Comparison of ENCODE assay signal across 12 cellular contexts in the genomic region with DNA sequence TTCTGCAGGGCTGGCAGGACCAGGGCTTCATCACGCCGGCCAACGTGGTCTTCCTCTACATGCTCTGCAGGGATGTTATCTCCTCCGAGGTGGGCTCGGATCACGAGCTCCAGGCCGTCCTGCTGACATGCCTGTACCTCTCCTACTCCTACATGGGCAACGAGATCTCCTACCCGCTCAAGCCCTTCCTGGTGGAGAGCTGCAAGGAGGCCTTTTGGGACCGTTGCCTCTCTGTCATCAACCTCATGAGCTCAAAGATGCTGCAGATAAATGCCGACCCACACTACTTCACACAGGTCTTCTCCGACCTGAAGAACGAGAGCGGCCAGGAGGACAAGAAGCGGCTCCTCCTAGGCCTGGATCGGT. TPM values are rescaled to one million over a fixed set of nuclear protein-coding genes. Genes with fewer than 3 reads are reported as not detected.
DNase-seq lines count a peak whose midpoint lies in the region; ATAC-seq, FAIRE-seq and TF ChIP-seq lines count a peak whose summit lies in the region.
"Had no signal": no experiment of that assay in that cellular context is flagged by ENCODE, and none has a peak within 500 bp of the region (broad histone marks: within the 10 kb centered on the region; RNA-seq: fewer than 3 reads in every experiment).

No MANE protein-coding gene starts in this region.

- H2AFZ ChIP-seq in mesenchymal stem cell (ENCODE audit: low read depth, low read length): no peak overlapping the region

- H3K14ac ChIP-seq in mesenchymal stem cell (ENCODE audit: low read length in 2 of 2): no peak overlapping the region

- no peak overlapping the region for H3K4ac ChIP-seq in mesenchymal stem cell (ENCODE audit: low read depth in 1 of 2, low read length in 2 of 2)

- H3K27ac ChIP-seq in mesenchymal stem cell (ENCODE audit: low read length, poor library complexity, severe bottlenecking): no peak overlapping the region
- H3K27ac ChIP-seq in upper lobe of left lung: no peak overlapping the region
- H3K27ac ChIP-seq: GM23248 had no signal

- no peak for FAIRE-seq in GM12891 (lab: Jason Lieb, UNC)

- peaks cover 67% of the 10 kb centered on the region for H3K4me1 Mint-ChIP-seq in activated naive CD8-positive, alpha-beta T cell (ENCODE audit: low read depth)
- H3K4me1 Mint-ChIP-seq in memory B cell: peaks cover 45% of the 10 kb centered on the region

- H3K9ac ChIP-seq in mesenchymal stem cell (ENCODE audit: low read length): no peak overlapping the region

- H2AK5ac ChIP-seq in mesenchymal stem cell (ENCODE audit: low read length, severe bottlenecking): no peak overlapping the region

- H3K9me3 ChIP-seq in mesenchymal stem cell (ENCODE audit: control insufficient read depth, low read length) (no peaks in the 10 kb centered on the region), upper lobe of left lung (no peaks in the 10 kb centered on the region)
- H3K9me3 ChIP-seq: heart right ventricle had no signal

- H3K4me3 Mint-ChIP-seq in activated naive CD8-positive, alpha-beta T cell: peak overlapping the region; percentile 91
- H3K4me3 Mint-ChIP-seq in memory B cell: peak overlapping the region; percentile 94

- WGBS in mesenchymal stem cell: 98% methylated on average over 14 of the region's 16 CpGs
- WGBS in upper lobe of left lung, 2 donors: 94 to 97% methylated on average over 16 of the region's 16 CpGs

- no peaks in the 10 kb centered on the region for H3K27me3 ChIP-seq in mesenchymal stem cell (ENCODE audit: control insufficient read depth in 1 of 2, insufficient read depth in 1 of 2, low read length in 2 of 2)
- no peaks in the 10 kb centered on the region for H3K27me3 ChIP-seq in upper lobe of left lung
- H3K27me3 ChIP-seq: heart right ventricle had no signal

- H2BK5ac ChIP-seq in mesenchymal stem cell (ENCODE audit: low read depth, low read length, poor library complexity, severe bottlenecking): no peak overlapping the region

- H3K36me3 ChIP-seq in mesenchymal stem cell (ENCODE audit: control insufficient read depth in 1 of 2, insufficient read depth in 2 of 2, low read depth in 1 of 2, low read length in 2 of 2) (peaks cover 7 to 29% of the 10 kb centered on the region in 2 experiments), upper lobe of left lung (peaks cover 0 to 2% (median 0%) of the 10 kb centered on the region in 4 donors)

- no peak overlapping the region for H2BK120ac ChIP-seq in mesenchymal stem cell (ENCODE audit: low read depth, low read length)

- H2BK12ac ChIP-seq in mesenchymal stem cell (ENCODE audit: low read length in 2 of 2): no peak overlapping the region

- H3K4me2 ChIP-seq in mesenchymal stem cell (ENCODE audit: low read length, poor library complexity, severe bottlenecking): no peak overlapping the region

- peak overlapping the region; percentile 83 for H3K27ac Mint-ChIP-seq in activated naive CD8-positive, alpha-beta T cell
- peak overlapping the region; percentile 84 for H3K27ac Mint-ChIP-seq in memory B cell

- DNase-seq in AG10803 (ENCODE audit: low read depth): no peak
- no peak for DNase-seq in GM12891 (ENCODE audit: insufficient read length, low spot score)
- DNase-seq in memory B cell (ENCODE audit: low spot score in 2 of 2): no peak
- DNase-seq in mesenchymal stem cell: no peak
- no peak for DNase-seq in upper lobe of left lung
- DNase-seq in NCI-H1930 (lab: John Stamatoyannopoulos, UW): no peak
- DNase-seq: heart right ventricle, KG1, Right ventricle myocardium superior had no signal

- no peak overlapping the region for H2BK15ac ChIP-seq in mesenchymal stem cell (ENCODE audit: low read depth, poor library complexity, severe bottlenecking)

- peaks cover 23% of the 10 kb centered on the region for H3K79me1 ChIP-seq in mesenchymal stem cell (replicated peaks; ENCODE audit: low read length, poor library complexity, severe bottlenecking)

- H3K23ac ChIP-seq in mesenchymal stem cell (ENCODE audit: low read length in 2 of 2): no peak overlapping the region

- H3K4me1 ChIP-seq in mesenchymal stem cell (ENCODE audit: control insufficient read depth, insufficient read depth, low read depth, low read length) (peaks cover 34% of the 10 kb centered on the region), upper lobe of left lung (peaks cover 16 to 29% (median 19%) of the 10 kb centered on the region in 4 donors)

- TF ChIP-seq CTCF in AG10803 (conservative IDR thresholded peaks at IDR 0.05; ENCODE audit: low read length) (no peak), upper lobe of left lung (IDR thresholded peaks at IDR 0.05) (no peak)

- H3K18ac ChIP-seq in mesenchymal stem cell (ENCODE audit: low read depth in 1 of 2, low read length in 2 of 2): no peak overlapping the region

- ATAC-seq in memory B cell (ENCODE audit: low read depth): no peak
- no peak for ATAC-seq in GM21737 (IDR thresholded peaks at IDR 0.05; ENCODE audit: unreplicated experiment)
- no peak for ATAC-seq in upper lobe of left lung (ENCODE audit: low FRiP score in 2 of 2)
- ATAC-seq: heart right ventricle had no signal

- peak overlapping the region; percentile 62; the same call in 1 of the 2 replicates for H3K4me3 ChIP-seq in AG10803 (ENCODE audit: low read length)
- no peak overlapping the region for H3K4me3 ChIP-seq in mesenchymal stem cell (ENCODE audit: insufficient read depth in 1 of 2, low read depth in 1 of 2, low read length in 2 of 2)
- H3K4me3 ChIP-seq in upper lobe of left lung: peak overlapping the region in 2 of 4 donors; percentile 71 to 72

- H3K9me3 Mint-ChIP-seq in activated naive CD8-positive, alpha-beta T cell (ENCODE audit: low read depth): no peaks in the 10 kb centered on the region
- H3K9me3 Mint-ChIP-seq in memory B cell: no peaks in the 10 kb centered on the region

- no peak overlapping the region for H4K8ac ChIP-seq in mesenchymal stem cell (ENCODE audit: low read length)

- no peaks in the 10 kb centered on the region for H3K27me3 Mint-ChIP-seq in activated naive CD8-positive, alpha-beta T cell
- no peaks in the 10 kb centered on the region for H3K27me3 Mint-ChIP-seq in memory B cell

- peaks cover 4% of the 10 kb centered on the region for H3K36me3 Mint-ChIP-seq in activated naive CD8-positive, alpha-beta T cell
- no peaks in the 10 kb centered on the region for H3K36me3 Mint-ChIP-seq in memory B cell

- TF ChIP-seq EP300 in upper lobe of left lung (IDR thresholded peaks at IDR 0.05): no peak

- no peak overlapping the region for H4K91ac ChIP-seq in mesenchymal stem cell (ENCODE audit: low read length)

- TF ChIP-seq POLR2A in GM12891 (IDR thresholded peaks at IDR 0.05; ENCODE audit: low read depth, low read length) (0 out of 2 replicates have a peak, but pooled peaks have one; percentile 34), upper lobe of left lung (IDR thresholded peaks at IDR 0.05) (no peak)

TF ChIP-seq in GM12891, 5 proteins besides CTCF, POLR2A, EP300 and RAD21:
- no peak for TF ChIP-seq SPI1 (IDR thresholded peaks at IDR 0.05; ENCODE audit: low read depth, low read length)
- TF ChIP-seq POLR2AphosphoS5 (IDR thresholded peaks at IDR 0.05; ENCODE audit: low read depth, low read length): no peak
- no peak for TF ChIP-seq POU2F2 (IDR thresholded peaks at IDR 0.05; ENCODE audit: low read depth, low read length)
- TF ChIP-seq PAX5 (IDR thresholded peaks at IDR 0.05; ENCODE audit: insufficient read depth, low read length, severe bottlenecking): no peak
- TF ChIP-seq TAF1 (IDR thresholded peaks at IDR 0.05; ENCODE audit: low read depth, low read length): no peak

RNA-seq across cellular contexts. Expression of a gene that starts 1.4 kb away (rescaled TPM):
- 20.3 TPM for polyA plus RNA-seq in GM12891 (2012; ENCODE audit: low read depth, missing spikeins)
- 0.81 TPM for polyA plus RNA-seq in mesenchymal stem cell (2013, experiment 1 of 2)
- 0.99 TPM for polyA plus RNA-seq in mesenchymal stem cell (2013, experiment 2 of 2)
- total RNA-seq in upper lobe of left lung: 1 to 10 TPM in 4 of 6 donors, under 1 TPM in 2; 0.76 to 3.1 (median 1.5) TPM

RNA-seq across cellular contexts. Expression of a gene that starts 43.9 kb away (rescaled TPM):
- 71.8 TPM for polyA plus RNA-seq in GM12891 (2012; ENCODE audit: low read depth, missing spikeins)
- 93.6 TPM for polyA plus RNA-seq in mesenchymal stem cell (2013, experiment 1 of 2)
- polyA plus RNA-seq in mesenchymal stem cell (2013, experiment 2 of 2): 101 TPM
- total RNA-seq in upper lobe of left lung: 10 to 100 TPM; 42.4 to 71.4 (median 62.8) TPM
